ENCODE assay signal across 18 cellular contexts in genomic region chr2:198008230-198008629, GRCh38.
DNase-seq lines count a peak whose midpoint lies in the region; ATAC-seq and TF ChIP-seq lines count a peak whose summit lies in the region.
"Had no signal": no experiment of that assay in that cellular context is flagged by ENCODE, and none has a peak within 500 bp of the region (broad histone marks: within the 10 kb centered on the region; RNA-seq: fewer than 3 reads in every experiment).

No MANE protein-coding gene starts in this region.

- peak overlapping the region in 1 of 2 donors; percentile 20 for H3K27ac Mint-ChIP-seq in natural killer cell treated with Interleukin-12 subunit alpha and Interleukin-12 subunit beta and Interleukin-15 and Interleukin-18, amount 100 ng/mL, for 72 hours
- H3K27ac Mint-ChIP-seq in natural killer cell = no peak overlapping the region
- H3K27ac Mint-ChIP-seq in activated T-helper 2 cell treated with anti-CD3 and anti-CD28 coated beads, Interferon-gamma antibody, Interleukin-2, Interleukin-4, amounts not matched to agents 10 μg/mL and 5 μg/mL and 100 μg/mL, durations not matched to agents 14 hours and 24 hours and 36 hours = peak overlapping the region; percentile 34
- no peak overlapping the region for H3K27ac Mint-ChIP-seq in osteocyte (ENCODE audit: unreplicated experiment)

- intact Hi-C loops in natural killer cell (cut with micrococcal nuclease) = no loop called here
- intact Hi-C loops in activated T-helper 2 cell treated with anti-CD3 and anti-CD28 coated beads, Interferon-gamma antibody, Interleukin-2, Interleukin-4, amounts not matched to agents 10 μg/mL and 5 μg/mL and 100 μg/mL, durations not matched to agents 14 hours and 24 hours and 36 hours (cut with micrococcal nuclease) = loop anchor here (1.0 to 5.0 kb wide), 2 partner anchors 34 to 206 kb away; partner anchors contain the start of gene PLCL1

- H3K27me3 Mint-ChIP-seq in natural killer cell treated with Interleukin-12 subunit alpha and Interleukin-12 subunit beta and Interleukin-15 and Interleukin-18, amount 100 ng/mL, for 72 hours = peaks cover 0 to 2% of the 10 kb centered on the region in 2 donors
- H3K27me3 Mint-ChIP-seq in natural killer cell (ENCODE audit: low read depth in 2 of 2) (peaks cover 0 to 3% of the 10 kb centered on the region in 2 donors), osteocyte (ENCODE audit: unreplicated experiment) (peaks cover 13% of the 10 kb centered on the region)
- H3K27me3 Mint-ChIP-seq in activated T-helper 2 cell treated with anti-CD3 and anti-CD28 coated beads, Interferon-gamma antibody, Interleukin-2, Interleukin-4, amounts not matched to agents 10 μg/mL and 5 μg/mL and 100 μg/mL, durations not matched to agents 14 hours and 24 hours and 36 hours (ENCODE audit: low read depth) = no peaks in the 10 kb centered on the region

- peaks cover 0 to 13% of the 10 kb centered on the region in 2 donors for H3K4me1 Mint-ChIP-seq in natural killer cell treated with Interleukin-12 subunit alpha and Interleukin-12 subunit beta and Interleukin-15 and Interleukin-18, amount 100 ng/mL, for 72 hours (ENCODE audit: low read depth in 2 of 2)
- H3K4me1 Mint-ChIP-seq in natural killer cell (no peaks in the 10 kb centered on the region), osteocyte (ENCODE audit: unreplicated experiment) (no peaks in the 10 kb centered on the region)
- peaks cover 42% of the 10 kb centered on the region for H3K4me1 Mint-ChIP-seq in activated T-helper 2 cell treated with anti-CD3 and anti-CD28 coated beads, Interferon-gamma antibody, Interleukin-2, Interleukin-4, amounts not matched to agents 10 μg/mL and 5 μg/mL and 100 μg/mL, durations not matched to agents 14 hours and 24 hours and 36 hours (ENCODE audit: low read depth)

- H3K9me3 Mint-ChIP-seq in natural killer cell treated with Interleukin-12 subunit alpha and Interleukin-12 subunit beta and Interleukin-15 and Interleukin-18, amount 100 ng/mL, for 72 hours = peaks cover 8% of the 10 kb centered on the region
- H3K9me3 Mint-ChIP-seq in natural killer cell (peaks cover 9 to 13% of the 10 kb centered on the region in 2 donors), osteocyte (ENCODE audit: unreplicated experiment) (no peaks in the 10 kb centered on the region)
- H3K9me3 Mint-ChIP-seq in activated T-helper 2 cell treated with anti-CD3 and anti-CD28 coated beads, Interferon-gamma antibody, Interleukin-2, Interleukin-4, amounts not matched to agents 10 μg/mL and 5 μg/mL and 100 μg/mL, durations not matched to agents 14 hours and 24 hours and 36 hours = peaks cover 47% of the 10 kb centered on the region

- peak in 1 of 2 donors; percentile 33 for ATAC-seq in natural killer cell treated with Interleukin-12 subunit alpha and Interleukin-12 subunit beta and Interleukin-15 and Interleukin-18, amount 100 ng/mL, for 72 hours
- ATAC-seq in natural killer cell (no peak), HG02852 (IDR thresholded peaks at IDR 0.05; ENCODE audit: unreplicated experiment) (peak; percentile 41)
- ATAC-seq: HCT116 had no signal

- DNase-seq in natural killer cell treated with Interleukin-12 subunit alpha and Interleukin-12 subunit beta and Interleukin-15 and Interleukin-18, amount 100 ng/mL, for 72 hours (ENCODE audit: low spot score) = no peak
- DNase-seq in natural killer cell (no peak), Kasumi-1 (lab: John Stamatoyannopoulos, UW) (no peak), osteocyte (ENCODE audit: extremely low spot score, unreplicated experiment) (no peak)
- DNase-seq in activated T-helper 2 cell treated with anti-CD3 and anti-CD28 coated beads, Interferon-gamma antibody, Interleukin-2, Interleukin-4, amounts not matched to agents 10 μg/mL and 5 μg/mL and 100 μg/mL, durations not matched to agents 14 hours and 24 hours and 36 hours (ENCODE audit: low spot score) = no peak
- DNase-seq in stimulated activated CD4-positive, alpha-beta T cell treated with anti-CD3 and anti-CD28 coated beads, Interleukin-4, amount 100 ng/mL, for 24 hours = no peak
- DNase-seq: ACHN, BE2C, GM23248, KBM-7, NCI-H1092 treated with DMSO at 0.1 percent for 48 hours, NCI-H1694, NCI-H69, Peyer's patch, Right ventricle myocardium superior, SK-N-SH had no signal

- TF ChIP-seq CTCF in natural killer cell (IDR thresholded peaks at IDR 0.05) = no peak
- no peak for TF ChIP-seq CTCF in osteocyte (IDR thresholded peaks at IDR 0.05)

- H3K4me3 Mint-ChIP-seq in natural killer cell treated with Interleukin-12 subunit alpha and Interleukin-12 subunit beta and Interleukin-15 and Interleukin-18, amount 100 ng/mL, for 72 hours = peak overlapping the region; percentile 65
- no peak overlapping the region for H3K4me3 Mint-ChIP-seq in natural killer cell
- no peak overlapping the region for H3K4me3 Mint-ChIP-seq in activated T-helper 2 cell treated with anti-CD3 and anti-CD28 coated beads, Interferon-gamma antibody, Interleukin-2, Interleukin-4, amounts not matched to agents 10 μg/mL and 5 μg/mL and 100 μg/mL, durations not matched to agents 14 hours and 24 hours and 36 hours (ENCODE audit: low read depth)
- H3K4me3 Mint-ChIP-seq in osteocyte (ENCODE audit: unreplicated experiment) = no peak overlapping the region

- peaks cover 25% of the 10 kb centered on the region for H3K36me3 Mint-ChIP-seq in natural killer cell treated with Interleukin-12 subunit alpha and Interleukin-12 subunit beta and Interleukin-15 and Interleukin-18, amount 100 ng/mL, for 72 hours
- H3K36me3 Mint-ChIP-seq in natural killer cell = no peaks in the 10 kb centered on the region
- H3K36me3 Mint-ChIP-seq in activated T-helper 2 cell treated with anti-CD3 and anti-CD28 coated beads, Interferon-gamma antibody, Interleukin-2, Interleukin-4, amounts not matched to agents 10 μg/mL and 5 μg/mL and 100 μg/mL, durations not matched to agents 14 hours and 24 hours and 36 hours (ENCODE audit: low read depth) = peaks cover 31% of the 10 kb centered on the region
- H3K36me3 Mint-ChIP-seq in osteocyte (ENCODE audit: unreplicated experiment) = no peaks in the 10 kb centered on the region
